Comparison of ENCODE assay signal across 1 cellular context in the genomic region with DNA sequence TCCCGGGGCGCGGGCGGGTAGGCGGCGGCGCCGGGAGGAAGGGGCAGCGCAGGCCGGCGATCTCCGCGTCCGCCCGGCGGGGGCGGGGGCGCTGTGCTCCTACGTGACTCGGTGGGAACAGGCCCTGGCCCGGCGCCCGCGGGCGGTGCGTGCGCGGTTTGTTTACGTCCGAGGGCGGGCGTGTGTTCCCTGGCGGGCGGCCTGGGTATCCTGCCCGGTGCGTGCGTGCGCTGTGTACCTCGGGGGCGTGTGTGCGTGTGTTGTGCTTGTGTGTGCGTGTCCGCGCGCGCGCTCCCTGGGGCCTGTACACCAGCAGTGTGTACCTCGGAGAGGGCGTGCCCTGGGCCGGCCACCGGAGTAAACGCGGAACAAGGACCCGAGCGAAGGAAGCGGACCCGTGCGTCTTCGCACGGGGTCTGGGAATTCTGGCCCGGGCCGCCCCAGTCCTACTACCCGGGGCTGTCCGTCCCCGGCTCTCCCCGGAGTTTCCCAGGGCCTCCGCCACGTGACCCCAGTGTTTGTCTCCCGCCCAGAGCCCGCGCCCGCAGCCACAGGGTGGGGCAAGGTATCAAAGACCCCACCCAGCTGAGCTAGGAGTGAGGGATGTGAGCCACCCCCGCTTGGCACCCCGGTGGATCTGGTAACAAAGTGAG.
TF ChIP-seq lines count a peak whose summit lies in the region.

No MANE protein-coding gene starts in this region.

TF ChIP-seq in K562, 482 proteins besides CTCF, POLR2A, EP300 and RAD21 (continued from another document and continues in another):
- TF ChIP-seq ZBTB2 (IDR thresholded peaks at IDR 0.05) (no peak), TOE1 (IDR thresholded peaks at IDR 0.05; ENCODE audit: borderline replicate concordance) (0 out of 2 replicates have a peak, but pooled peaks have one; percentile 33), TOE1 (CRISPR knock-in tag; IDR thresholded peaks at IDR 0.05; ENCODE audit: borderline replicate concordance, low read depth) (no peak), BDP1 (IDR thresholded peaks at IDR 0.05; ENCODE audit: insufficient read depth, insufficient read length) (no peak), SAP30 (IDR thresholded peaks at IDR 0.05; ENCODE audit: borderline replicate concordance, insufficient read depth, low read depth, low read length, poor library complexity, severe bottlenecking) (peak; percentile 38), PTTG1 (tag; IDR thresholded peaks at IDR 0.05; ENCODE audit: low read depth) (no peak), POLR3G (IDR thresholded peaks at IDR 0.05; ENCODE audit: extremely low read depth, insufficient read length, insufficient replicate concordance) (no peak), ZNF146 (CRISPR knock-in tag; IDR thresholded peaks at IDR 0.05; ENCODE audit: unreplicated experiment) (no peak), TARDBP (IDR thresholded peaks at IDR 0.05) (no peak), CREB1 (IDR thresholded peaks at IDR 0.05) (peak; percentile 76; the same call in 1 of the 2 replicates), CREB1 (CRISPR knock-in tag; IDR thresholded peaks at IDR 0.05) (no peak), RAD51 (IDR thresholded peaks at IDR 0.05; ENCODE audit: borderline replicate concordance, low read depth) (peak; percentile 74), NBN (IDR thresholded peaks at IDR 0.05; ENCODE audit: low read depth) (0 out of 2 replicates have a peak, but pooled peaks have one; percentile 27), KDM1A (IDR thresholded peaks at IDR 0.05) (peak in 1 of 2 experiments; percentile 85; a peak in 2 of 4 replicates), NRF1 (conservative IDR thresholded peaks at IDR 0.05 in 1 of 2, IDR thresholded peaks at IDR 0.05 in 1 of 2) (peak; percentile 58 to 66; a peak in 3 of 4 replicates), NFIC (IDR thresholded peaks at IDR 0.05) (peak; percentile 88), MYC (IDR thresholded peaks at IDR 0.05; ENCODE audit: low read depth, low read length) (peak; percentile 59), MYC (CRISPR knock-in tag; IDR thresholded peaks at IDR 0.05; ENCODE audit: borderline replicate concordance, low read depth) (0 out of 2 replicates have a peak, but pooled peaks have one; percentile 34), FOXK1 (CRISPR knock-in tag; IDR thresholded peaks at IDR 0.05; ENCODE audit: borderline replicate concordance) (no peak), RFX7 (CRISPR knock-in tag; IDR thresholded peaks at IDR 0.05) (no peak), ZNF143 (CRISPR knock-in tag; IDR thresholded peaks at IDR 0.05) (no peak), U2AF1 (optimal IDR thresholded peaks at IDR 0.05; ENCODE audit: low read depth, low read length) (peak; percentile 15), BRCA1 (IDR thresholded peaks at IDR 0.05) (no peak), BRCA1 (CRISPR knock-in tag; IDR thresholded peaks at IDR 0.05) (no peak), SPI1 (IDR thresholded peaks at IDR 0.05; ENCODE audit: borderline replicate concordance, low read depth, low read length) (no peak), FOXM1 (IDR thresholded peaks at IDR 0.05; ENCODE audit: low read depth) (no peak), FOXM1 (CRISPR knock-in tag; IDR thresholded peaks at IDR 0.05; ENCODE audit: low read depth) (peak; percentile 26; the same call in 1 of the 2 replicates), PHF8 (IDR thresholded peaks at IDR 0.05; ENCODE audit: borderline replicate concordance, low read length) (peak; percentile 3; the same call in 1 of the 2 replicates), ERF (CRISPR knock-in tag; IDR thresholded peaks at IDR 0.05) (no peak), NR0B1 (IDR thresholded peaks at IDR 0.05; ENCODE audit: partially characterized antibody) (no peak), EP400 (IDR thresholded peaks at IDR 0.05) (peak; percentile 47), ZNF398 (CRISPR knock-in tag; IDR thresholded peaks at IDR 0.05) (no peak), EGR1 (conservative IDR thresholded peaks at IDR 0.05) (peak; percentile 80), PCBP1 (IDR thresholded peaks at IDR 0.05; ENCODE audit: low read depth, low read length, poor library complexity, severe bottlenecking) (peak; percentile 85)
- TF ChIP-seq, protein P1, sequence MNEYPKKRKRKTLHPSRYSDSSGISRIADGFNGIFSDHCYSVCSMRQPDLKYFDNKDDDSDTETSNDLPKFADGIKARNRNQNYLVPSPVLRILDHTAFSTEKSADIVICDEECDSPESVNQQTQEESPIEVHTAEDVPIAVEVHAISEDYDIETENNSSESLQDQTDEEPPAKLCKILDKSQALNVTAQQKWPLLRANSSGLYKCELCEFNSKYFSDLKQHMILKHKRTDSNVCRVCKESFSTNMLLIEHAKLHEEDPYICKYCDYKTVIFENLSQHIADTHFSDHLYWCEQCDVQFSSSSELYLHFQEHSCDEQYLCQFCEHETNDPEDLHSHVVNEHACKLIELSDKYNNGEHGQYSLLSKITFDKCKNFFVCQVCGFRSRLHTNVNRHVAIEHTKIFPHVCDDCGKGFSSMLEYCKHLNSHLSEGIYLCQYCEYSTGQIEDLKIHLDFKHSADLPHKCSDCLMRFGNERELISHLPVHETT (CRISPR knock-in tag; conservative IDR thresholded peaks at IDR 0.05 in 1 of 2, IDR thresholded peaks at IDR 0.05 in 1 of 2), result peak in 1 of 2 experiments; percentile 46; a peak in 1 of 4 replicates
- TF ChIP-seq, protein P2, sequence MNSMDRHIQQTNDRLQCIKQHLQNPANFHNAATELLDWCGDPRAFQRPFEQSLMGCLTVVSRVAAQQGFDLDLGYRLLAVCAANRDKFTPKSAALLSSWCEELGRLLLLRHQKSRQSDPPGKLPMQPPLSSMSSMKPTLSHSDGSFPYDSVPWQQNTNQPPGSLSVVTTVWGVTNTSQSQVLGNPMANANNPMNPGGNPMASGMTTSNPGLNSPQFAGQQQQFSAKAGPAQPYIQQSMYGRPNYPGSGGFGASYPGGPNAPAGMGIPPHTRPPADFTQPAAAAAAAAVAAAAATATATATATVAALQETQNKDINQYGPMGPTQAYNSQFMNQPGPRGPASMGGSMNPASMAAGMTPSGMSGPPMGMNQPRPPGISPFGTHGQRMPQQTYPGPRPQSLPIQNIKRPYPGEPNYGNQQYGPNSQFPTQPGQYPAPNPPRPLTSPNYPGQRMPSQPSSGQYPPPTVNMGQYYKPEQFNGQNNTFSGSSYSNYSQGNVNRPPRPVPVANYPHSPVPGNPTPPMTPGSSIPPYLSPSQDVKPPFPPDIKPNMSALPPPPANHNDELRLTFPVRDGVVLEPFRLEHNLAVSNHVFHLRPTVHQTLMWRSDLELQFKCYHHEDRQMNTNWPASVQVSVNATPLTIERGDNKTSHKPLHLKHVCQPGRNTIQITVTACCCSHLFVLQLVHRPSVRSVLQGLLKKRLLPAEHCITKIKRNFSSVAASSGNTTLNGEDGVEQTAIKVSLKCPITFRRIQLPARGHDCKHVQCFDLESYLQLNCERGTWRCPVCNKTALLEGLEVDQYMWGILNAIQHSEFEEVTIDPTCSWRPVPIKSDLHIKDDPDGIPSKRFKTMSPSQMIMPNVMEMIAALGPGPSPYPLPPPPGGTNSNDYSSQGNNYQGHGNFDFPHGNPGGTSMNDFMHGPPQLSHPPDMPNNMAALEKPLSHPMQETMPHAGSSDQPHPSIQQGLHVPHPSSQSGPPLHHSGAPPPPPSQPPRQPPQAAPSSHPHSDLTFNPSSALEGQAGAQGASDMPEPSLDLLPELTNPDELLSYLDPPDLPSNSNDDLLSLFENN (IDR thresholded peaks at IDR 0.05; ENCODE audit: low read depth in 2 of 2, low read length in 2 of 2), result no peak
- TF ChIP-seq, protein P3, sequence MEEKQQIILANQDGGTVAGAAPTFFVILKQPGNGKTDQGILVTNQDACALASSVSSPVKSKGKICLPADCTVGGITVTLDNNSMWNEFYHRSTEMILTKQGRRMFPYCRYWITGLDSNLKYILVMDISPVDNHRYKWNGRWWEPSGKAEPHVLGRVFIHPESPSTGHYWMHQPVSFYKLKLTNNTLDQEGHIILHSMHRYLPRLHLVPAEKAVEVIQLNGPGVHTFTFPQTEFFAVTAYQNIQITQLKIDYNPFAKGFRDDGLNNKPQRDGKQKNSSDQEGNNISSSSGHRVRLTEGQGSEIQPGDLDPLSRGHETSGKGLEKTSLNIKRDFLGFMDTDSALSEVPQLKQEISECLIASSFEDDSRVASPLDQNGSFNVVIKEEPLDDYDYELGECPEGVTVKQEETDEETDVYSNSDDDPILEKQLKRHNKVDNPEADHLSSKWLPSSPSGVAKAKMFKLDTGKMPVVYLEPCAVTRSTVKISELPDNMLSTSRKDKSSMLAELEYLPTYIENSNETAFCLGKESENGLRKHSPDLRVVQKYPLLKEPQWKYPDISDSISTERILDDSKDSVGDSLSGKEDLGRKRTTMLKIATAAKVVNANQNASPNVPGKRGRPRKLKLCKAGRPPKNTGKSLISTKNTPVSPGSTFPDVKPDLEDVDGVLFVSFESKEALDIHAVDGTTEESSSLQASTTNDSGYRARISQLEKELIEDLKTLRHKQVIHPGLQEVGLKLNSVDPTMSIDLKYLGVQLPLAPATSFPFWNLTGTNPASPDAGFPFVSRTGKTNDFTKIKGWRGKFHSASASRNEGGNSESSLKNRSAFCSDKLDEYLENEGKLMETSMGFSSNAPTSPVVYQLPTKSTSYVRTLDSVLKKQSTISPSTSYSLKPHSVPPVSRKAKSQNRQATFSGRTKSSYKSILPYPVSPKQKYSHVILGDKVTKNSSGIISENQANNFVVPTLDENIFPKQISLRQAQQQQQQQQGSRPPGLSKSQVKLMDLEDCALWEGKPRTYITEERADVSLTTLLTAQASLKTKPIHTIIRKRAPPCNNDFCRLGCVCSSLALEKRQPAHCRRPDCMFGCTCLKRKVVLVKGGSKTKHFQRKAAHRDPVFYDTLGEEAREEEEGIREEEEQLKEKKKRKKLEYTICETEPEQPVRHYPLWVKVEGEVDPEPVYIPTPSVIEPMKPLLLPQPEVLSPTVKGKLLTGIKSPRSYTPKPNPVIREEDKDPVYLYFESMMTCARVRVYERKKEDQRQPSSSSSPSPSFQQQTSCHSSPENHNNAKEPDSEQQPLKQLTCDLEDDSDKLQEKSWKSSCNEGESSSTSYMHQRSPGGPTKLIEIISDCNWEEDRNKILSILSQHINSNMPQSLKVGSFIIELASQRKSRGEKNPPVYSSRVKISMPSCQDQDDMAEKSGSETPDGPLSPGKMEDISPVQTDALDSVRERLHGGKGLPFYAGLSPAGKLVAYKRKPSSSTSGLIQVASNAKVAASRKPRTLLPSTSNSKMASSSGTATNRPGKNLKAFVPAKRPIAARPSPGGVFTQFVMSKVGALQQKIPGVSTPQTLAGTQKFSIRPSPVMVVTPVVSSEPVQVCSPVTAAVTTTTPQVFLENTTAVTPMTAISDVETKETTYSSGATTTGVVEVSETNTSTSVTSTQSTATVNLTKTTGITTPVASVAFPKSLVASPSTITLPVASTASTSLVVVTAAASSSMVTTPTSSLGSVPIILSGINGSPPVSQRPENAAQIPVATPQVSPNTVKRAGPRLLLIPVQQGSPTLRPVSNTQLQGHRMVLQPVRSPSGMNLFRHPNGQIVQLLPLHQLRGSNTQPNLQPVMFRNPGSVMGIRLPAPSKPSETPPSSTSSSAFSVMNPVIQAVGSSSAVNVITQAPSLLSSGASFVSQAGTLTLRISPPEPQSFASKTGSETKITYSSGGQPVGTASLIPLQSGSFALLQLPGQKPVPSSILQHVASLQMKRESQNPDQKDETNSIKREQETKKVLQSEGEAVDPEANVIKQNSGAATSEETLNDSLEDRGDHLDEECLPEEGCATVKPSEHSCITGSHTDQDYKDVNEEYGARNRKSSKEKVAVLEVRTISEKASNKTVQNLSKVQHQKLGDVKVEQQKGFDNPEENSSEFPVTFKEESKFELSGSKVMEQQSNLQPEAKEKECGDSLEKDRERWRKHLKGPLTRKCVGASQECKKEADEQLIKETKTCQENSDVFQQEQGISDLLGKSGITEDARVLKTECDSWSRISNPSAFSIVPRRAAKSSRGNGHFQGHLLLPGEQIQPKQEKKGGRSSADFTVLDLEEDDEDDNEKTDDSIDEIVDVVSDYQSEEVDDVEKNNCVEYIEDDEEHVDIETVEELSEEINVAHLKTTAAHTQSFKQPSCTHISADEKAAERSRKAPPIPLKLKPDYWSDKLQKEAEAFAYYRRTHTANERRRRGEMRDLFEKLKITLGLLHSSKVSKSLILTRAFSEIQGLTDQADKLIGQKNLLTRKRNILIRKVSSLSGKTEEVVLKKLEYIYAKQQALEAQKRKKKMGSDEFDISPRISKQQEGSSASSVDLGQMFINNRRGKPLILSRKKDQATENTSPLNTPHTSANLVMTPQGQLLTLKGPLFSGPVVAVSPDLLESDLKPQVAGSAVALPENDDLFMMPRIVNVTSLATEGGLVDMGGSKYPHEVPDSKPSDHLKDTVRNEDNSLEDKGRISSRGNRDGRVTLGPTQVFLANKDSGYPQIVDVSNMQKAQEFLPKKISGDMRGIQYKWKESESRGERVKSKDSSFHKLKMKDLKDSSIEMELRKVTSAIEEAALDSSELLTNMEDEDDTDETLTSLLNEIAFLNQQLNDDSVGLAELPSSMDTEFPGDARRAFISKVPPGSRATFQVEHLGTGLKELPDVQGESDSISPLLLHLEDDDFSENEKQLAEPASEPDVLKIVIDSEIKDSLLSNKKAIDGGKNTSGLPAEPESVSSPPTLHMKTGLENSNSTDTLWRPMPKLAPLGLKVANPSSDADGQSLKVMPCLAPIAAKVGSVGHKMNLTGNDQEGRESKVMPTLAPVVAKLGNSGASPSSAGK (IDR thresholded peaks at IDR 0.05), result 0 out of 2 replicates have a peak, but pooled peaks have one; percentile 35
